In the genomic region with DNA sequence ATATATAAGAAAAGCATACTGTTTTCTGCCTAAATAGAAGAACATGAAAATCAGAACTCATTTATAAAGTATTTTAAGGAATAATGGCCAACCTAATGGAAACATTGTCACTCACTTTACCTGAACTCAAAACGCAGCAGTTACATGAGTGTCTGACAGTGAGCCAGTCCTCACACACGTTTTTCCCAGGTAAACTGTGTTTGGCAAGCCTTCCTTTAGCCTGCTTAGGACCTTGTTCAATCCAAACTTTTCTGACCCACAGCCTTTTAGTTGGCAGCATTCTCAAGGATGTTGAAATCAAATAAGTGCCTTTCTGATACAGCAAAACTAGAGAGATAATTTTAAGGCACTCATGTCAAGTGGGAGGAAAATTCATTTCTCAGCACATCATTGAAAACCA, we compare ENCODE assay signal across 3 cellular contexts.
"Had no signal": no experiment of that assay in that cellular context is flagged by ENCODE, and none has a peak within 500 bp of the region (broad histone marks: within the 10 kb centered on the region; RNA-seq: fewer than 3 reads in every experiment).

No MANE protein-coding gene starts in this region.

- DNase-seq: GDM1, GF-D8 had no signal

- H3K4me3 ChIP-seq: GM12878 had no signal

- ATAC-seq: GM12878 had no signal
